In genomic region chr6:36025932-36026327, GRCh38 we compare ENCODE assay signal across 1 cellular context.
TF ChIP-seq lines count a peak whose summit lies in the region.

No MANE protein-coding gene starts in this region.

TF ChIP-seq in IMR-90, 13 proteins besides CTCF, POLR2A, EP300 and RAD21:
- no peak for TF ChIP-seq NFE2L2 (IDR thresholded peaks at IDR 0.05; ENCODE audit: low read depth, low read length)
- TF ChIP-seq SMC3 (IDR thresholded peaks at IDR 0.05; ENCODE audit: low read depth, low read length) = no peak
- no peak for TF ChIP-seq FOS (IDR thresholded peaks at IDR 0.05; ENCODE audit: low read depth, low read length)
- no peak for TF ChIP-seq MAFK (IDR thresholded peaks at IDR 0.05; ENCODE audit: low read depth, low read length)
- no peak for TF ChIP-seq MAZ (IDR thresholded peaks at IDR 0.05; ENCODE audit: borderline replicate concordance, low read depth, low read length)
- no peak for TF ChIP-seq CEBPB (IDR thresholded peaks at IDR 0.05; ENCODE audit: low read depth, low read length)
- TF ChIP-seq USF2 (IDR thresholded peaks at IDR 0.05; ENCODE audit: low read depth, low read length) = no peak
- TF ChIP-seq ELK1 (IDR thresholded peaks at IDR 0.05; ENCODE audit: borderline replicate concordance, low read depth, low read length) = no peak
- TF ChIP-seq MXI1 (IDR thresholded peaks at IDR 0.05; ENCODE audit: borderline replicate concordance, low read depth, low read length) = no peak
- no peak for TF ChIP-seq CHD1 (IDR thresholded peaks at IDR 0.05; ENCODE audit: low read depth, low read length)
- no peak for TF ChIP-seq RFX5 (IDR thresholded peaks at IDR 0.05; ENCODE audit: low read depth, low read length)
- TF ChIP-seq BHLHE40 (IDR thresholded peaks at IDR 0.05; ENCODE audit: low read depth, low read length) = no peak
- TF ChIP-seq RCOR1 (IDR thresholded peaks at IDR 0.05; ENCODE audit: insufficient replicate concordance, low read length) = no peak
TF ChIP-seq in IMR-90: peak in this region for 0.
